ENCODE assay signal across 16 cellular contexts in genomic region chr4:153447175-153447887, GRCh38. TPM values are rescaled to one million over a fixed set of nuclear protein-coding genes. Genes with fewer than 3 reads are reported as not detected.
DNase-seq lines count a peak whose midpoint lies in the region; ATAC-seq lines count a peak whose summit lies in the region.
"Had no signal": no experiment of that assay in that cellular context is flagged by ENCODE, and none has a peak within 500 bp of the region (broad histone marks: within the 10 kb centered on the region; RNA-seq: fewer than 3 reads in every experiment).

No MANE protein-coding gene starts in this region.

- intact Hi-C loops in sciatic nerve (cut with DNase I): no loop called here
- intact Hi-C loops in activated CD4-positive, alpha-beta memory T cell treated with anti-CD3 and anti-CD28 coated beads for 36 hours (cut with micrococcal nuclease): no loop called here

- peaks cover 15% of the 10 kb centered on the region for H3K4me1 Mint-ChIP-seq in activated CD4-positive, alpha-beta memory T cell treated with anti-CD3 and anti-CD28 coated beads for 36 hours (ENCODE audit: low read depth)

- no peaks in the 10 kb centered on the region for H3K36me3 ChIP-seq in BLaER1

- DNase-seq in NCI-H2107 treated with DMSO at 0.1 percent for 48 hours (lab: John Stamatoyannopoulos, UW; ENCODE audit: unreplicated experiment) (peak; percentile 56), fibroblast of peridontal ligament (ENCODE audit: extremely low read depth) (peak; percentile 96), sciatic nerve (ENCODE audit: low spot score) (no peak), NCI-H526 (lab: John Stamatoyannopoulos, UW) (no peak)
- DNase-seq in activated CD4-positive, alpha-beta memory T cell treated with anti-CD3 and anti-CD28 coated beads for 36 hours: no peak
- DNase-seq: activated CD4-positive, alpha-beta T cell treated with anti-CD3 and anti-CD28 coated beads, Interleukin-2, amount 10 ng/mL, durations not matched to agents 24 days and 14 days; activated effector memory CD4-positive, alpha-beta T cell treated with Interleukin-2 at 50 U/mL for 16 hours; Calu3; GOT3; natural killer cell; NCI-H1105 treated with DMSO at 0.1 percent for 48 hours; NK-92 treated with Interleukin-12 subunit alpha and Interleukin-12 subunit beta, amount 100 ng/mL, for 24 hours; stimulated activated CD4-positive, alpha-beta T cell treated with anti-CD3 and anti-CD28 coated beads, Interleukin-15, amount 100 ng/mL, for 24 hours had no signal

- no peaks in the 10 kb centered on the region for H4K20me1 ChIP-seq in BLaER1

- H3K9ac ChIP-seq in BLaER1: no peak overlapping the region

- H3K36me3 Mint-ChIP-seq in activated CD4-positive, alpha-beta memory T cell treated with anti-CD3 and anti-CD28 coated beads for 36 hours: no peaks in the 10 kb centered on the region
- H3K36me3 Mint-ChIP-seq: natural killer cell had no signal

- ATAC-seq in sciatic nerve (peak; percentile 84), HG02623 (IDR thresholded peaks at IDR 0.05; ENCODE audit: unreplicated experiment) (no peak), GM21619 (IDR thresholded peaks at IDR 0.05; ENCODE audit: unreplicated experiment) (no peak)
- ATAC-seq: natural killer cell had no signal

- H3K4me1 ChIP-seq in BLaER1: peaks cover 48% of the 10 kb centered on the region

- no peaks in the 10 kb centered on the region for H3K9me3 Mint-ChIP-seq in activated CD4-positive, alpha-beta memory T cell treated with anti-CD3 and anti-CD28 coated beads for 36 hours
- H3K9me3 Mint-ChIP-seq: activated CD4-positive, alpha-beta T cell treated with anti-CD3 and anti-CD28 coated beads, Interleukin-2, amount 10 ng/mL, durations not matched to agents 24 days and 14 days; natural killer cell had no signal

- H3K27ac Mint-ChIP-seq in activated CD4-positive, alpha-beta memory T cell treated with anti-CD3 and anti-CD28 coated beads for 36 hours: no peak overlapping the region
- H3K27ac Mint-ChIP-seq: activated CD4-positive, alpha-beta T cell treated with anti-CD3 and anti-CD28 coated beads, Interleukin-2, amount 10 ng/mL, durations not matched to agents 24 days and 14 days; natural killer cell had no signal

- H3K27me3 Mint-ChIP-seq in activated CD4-positive, alpha-beta memory T cell treated with anti-CD3 and anti-CD28 coated beads for 36 hours: no peaks in the 10 kb centered on the region
- H3K27me3 Mint-ChIP-seq: activated CD4-positive, alpha-beta T cell treated with anti-CD3 and anti-CD28 coated beads, Interleukin-2, amount 10 ng/mL, durations not matched to agents 24 days and 14 days had no signal

- H3K27ac ChIP-seq in BLaER1: no peak overlapping the region

- H3K4me3 Mint-ChIP-seq in activated CD4-positive, alpha-beta memory T cell treated with anti-CD3 and anti-CD28 coated beads for 36 hours: no peak overlapping the region
- H3K4me3 Mint-ChIP-seq: activated CD4-positive, alpha-beta T cell treated with anti-CD3 and anti-CD28 coated beads, Interleukin-2, amount 10 ng/mL, durations not matched to agents 24 days and 14 days; natural killer cell had no signal

- CTCF ChIA-PET in activated CD4-positive, alpha-beta memory T cell treated with anti-CD3 and anti-CD28 coated beads for 36 hours (lab: Charles Lee): interaction anchor here (0.8 to 2.5 kb wide), 3 partner anchors 14 to 19 kb away, joined by 3 to 8 read pairs (median 6); partner anchors contain the start of gene TMEM131L

- H3K9me3 ChIP-seq in BLaER1: no peaks in the 10 kb centered on the region

- no peaks in the 10 kb centered on the region for H3K27me3 ChIP-seq in BLaER1

- POLR2A ChIA-PET in activated CD4-positive, alpha-beta memory T cell treated with anti-CD3 and anti-CD28 coated beads for 36 hours (lab: Charles Lee): interaction anchor here (0.6 kb wide), 1 partner anchor 126 kb away, joined by 6 read pairs; no protein-coding TSS in a partner anchor

- H3K4me2 ChIP-seq in BLaER1: peak overlapping the region; percentile 47

- no peak overlapping the region for H3K4me3 ChIP-seq in BLaER1

RNA-seq across cellular contexts. Expression of gene TMEM131L, which starts 18.8 kb away (rescaled TPM):
- total RNA-seq in sciatic nerve: 15.2 TPM
- 10 to 100 TPM; 32.7 to 33.3 TPM for total RNA-seq in activated CD4-positive, alpha-beta memory T cell treated with anti-CD3 and anti-CD28 coated beads for 36 hours

Comparison
In these comparisons a context has a peak if more than half of its experiments do, and no peak if none do; other contexts are left out.
1. DNase-seq: peak in NCI-H2107 treated with DMSO at 0.1 percent for 48 hours (single experiment) and fibroblast of peridontal ligament (single experiment); none in sciatic nerve (single experiment), activated CD4-positive, alpha-beta memory T cell treated with anti-CD3 and anti-CD28 coated beads for 36 hours (single experiment) and NCI-H526 (0 of 2).